ENCODE assay signal across 8 cellular contexts in genomic region chr6:1547785-1548184, GRCh38.
"Had no signal": no experiment of that assay in that cellular context is flagged by ENCODE, and none has a peak within 500 bp of the region (broad histone marks: within the 10 kb centered on the region; RNA-seq: fewer than 3 reads in every experiment).

No MANE protein-coding gene starts in this region.

- H3K36me3 ChIP-seq: HAP-1 had no signal

- H3K4me3 ChIP-seq: GM23338, HAP-1, K562 had no signal

- H3K27ac Mint-ChIP-seq: GM23338, HFFc6 had no signal

- ATAC-seq: GM23338, HCT116, K562 had no signal

- DNase-seq: H7, HFFc6, KG1 had no signal

- H3K4me2 ChIP-seq: GM23338 had no signal

- H3K4me1 Mint-ChIP-seq: GM23338 had no signal

- H3K9me3 ChIP-seq: HAP-1 had no signal

- H3K9me3 Mint-ChIP-seq: HFFc6 had no signal

- H3K4me3 Mint-ChIP-seq: GM23338, HFFc6 had no signal

- FAIRE-seq: HTR-8/SVneo, K562 had no signal
